1 cellular context compared by ENCODE assay signal in the genomic region with DNA sequence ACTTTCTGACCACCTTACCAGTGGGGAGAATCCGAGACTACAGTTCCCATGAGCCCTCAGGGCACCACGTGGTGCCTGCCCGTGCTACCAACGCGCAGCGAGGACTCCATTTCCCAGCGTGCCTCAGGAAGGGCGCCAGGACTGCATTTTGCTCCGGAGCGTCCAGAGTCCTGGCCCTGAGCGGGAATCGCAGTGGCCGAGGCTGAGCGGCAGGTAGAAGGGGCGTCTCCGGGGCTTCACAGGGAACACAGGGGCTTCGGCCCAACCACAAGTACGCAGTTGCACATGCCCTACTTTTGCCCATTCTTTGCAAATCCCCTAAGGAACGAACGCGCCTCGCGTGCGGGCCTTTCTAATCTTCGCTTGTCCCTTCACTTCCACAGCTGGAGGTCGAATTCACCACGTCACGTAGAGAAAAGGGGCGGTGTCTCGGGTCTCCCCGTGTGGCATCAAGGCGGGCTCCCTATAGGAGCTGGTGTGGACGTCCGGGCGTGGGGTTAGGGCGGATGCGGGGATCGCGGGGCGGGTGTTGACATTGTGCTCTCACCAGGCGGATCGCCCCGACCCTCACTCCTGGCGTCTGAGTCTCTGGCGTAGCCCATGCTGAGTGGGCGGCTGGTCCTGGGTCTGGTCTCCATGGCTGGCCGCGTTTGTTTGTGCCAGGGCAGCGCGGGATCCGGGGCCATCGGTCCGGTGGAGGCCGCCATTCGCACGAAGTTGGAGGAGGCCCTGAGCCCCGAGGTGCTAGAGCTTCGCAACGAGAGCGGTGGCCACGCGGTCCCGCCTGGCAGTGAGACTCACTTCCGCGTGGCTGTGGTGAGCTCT.
TF ChIP-seq lines count a peak whose summit lies in the region.

A gene with protein sequence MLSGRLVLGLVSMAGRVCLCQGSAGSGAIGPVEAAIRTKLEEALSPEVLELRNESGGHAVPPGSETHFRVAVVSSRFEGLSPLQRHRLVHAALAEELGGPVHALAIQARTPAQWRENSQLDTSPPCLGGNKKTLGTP (plus strand): TSS at position 109 of the 825 bp plus-strand sequence. CDS start 492 bp downstream, at position 601.

TF ChIP-seq in GM12878, 131 proteins besides CTCF, POLR2A, EP300 and RAD21 (continued from another document and continues in another):
- TF ChIP-seq, protein P1, sequence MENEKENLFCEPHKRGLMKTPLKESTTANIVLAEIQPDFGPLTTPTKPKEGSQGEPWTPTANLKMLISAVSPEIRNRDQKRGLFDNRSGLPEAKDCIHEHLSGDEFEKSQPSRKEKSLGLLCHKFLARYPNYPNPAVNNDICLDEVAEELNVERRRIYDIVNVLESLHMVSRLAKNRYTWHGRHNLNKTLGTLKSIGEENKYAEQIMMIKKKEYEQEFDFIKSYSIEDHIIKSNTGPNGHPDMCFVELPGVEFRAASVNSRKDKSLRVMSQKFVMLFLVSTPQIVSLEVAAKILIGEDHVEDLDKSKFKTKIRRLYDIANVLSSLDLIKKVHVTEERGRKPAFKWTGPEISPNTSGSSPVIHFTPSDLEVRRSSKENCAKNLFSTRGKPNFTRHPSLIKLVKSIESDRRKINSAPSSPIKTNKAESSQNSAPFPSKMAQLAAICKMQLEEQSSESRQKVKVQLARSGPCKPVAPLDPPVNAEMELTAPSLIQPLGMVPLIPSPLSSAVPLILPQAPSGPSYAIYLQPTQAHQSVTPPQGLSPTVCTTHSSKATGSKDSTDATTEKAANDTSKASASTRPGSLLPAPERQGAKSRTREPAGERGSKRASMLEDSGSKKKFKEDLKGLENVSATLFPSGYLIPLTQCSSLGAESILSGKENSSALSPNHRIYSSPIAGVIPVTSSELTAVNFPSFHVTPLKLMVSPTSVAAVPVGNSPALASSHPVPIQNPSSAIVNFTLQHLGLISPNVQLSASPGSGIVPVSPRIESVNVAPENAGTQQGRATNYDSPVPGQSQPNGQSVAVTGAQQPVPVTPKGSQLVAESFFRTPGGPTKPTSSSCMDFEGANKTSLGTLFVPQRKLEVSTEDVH (IDR thresholded peaks at IDR 0.05; ENCODE audit: low read depth, partially characterized antibody) = peak; percentile 29
- TF ChIP-seq, protein P2, sequence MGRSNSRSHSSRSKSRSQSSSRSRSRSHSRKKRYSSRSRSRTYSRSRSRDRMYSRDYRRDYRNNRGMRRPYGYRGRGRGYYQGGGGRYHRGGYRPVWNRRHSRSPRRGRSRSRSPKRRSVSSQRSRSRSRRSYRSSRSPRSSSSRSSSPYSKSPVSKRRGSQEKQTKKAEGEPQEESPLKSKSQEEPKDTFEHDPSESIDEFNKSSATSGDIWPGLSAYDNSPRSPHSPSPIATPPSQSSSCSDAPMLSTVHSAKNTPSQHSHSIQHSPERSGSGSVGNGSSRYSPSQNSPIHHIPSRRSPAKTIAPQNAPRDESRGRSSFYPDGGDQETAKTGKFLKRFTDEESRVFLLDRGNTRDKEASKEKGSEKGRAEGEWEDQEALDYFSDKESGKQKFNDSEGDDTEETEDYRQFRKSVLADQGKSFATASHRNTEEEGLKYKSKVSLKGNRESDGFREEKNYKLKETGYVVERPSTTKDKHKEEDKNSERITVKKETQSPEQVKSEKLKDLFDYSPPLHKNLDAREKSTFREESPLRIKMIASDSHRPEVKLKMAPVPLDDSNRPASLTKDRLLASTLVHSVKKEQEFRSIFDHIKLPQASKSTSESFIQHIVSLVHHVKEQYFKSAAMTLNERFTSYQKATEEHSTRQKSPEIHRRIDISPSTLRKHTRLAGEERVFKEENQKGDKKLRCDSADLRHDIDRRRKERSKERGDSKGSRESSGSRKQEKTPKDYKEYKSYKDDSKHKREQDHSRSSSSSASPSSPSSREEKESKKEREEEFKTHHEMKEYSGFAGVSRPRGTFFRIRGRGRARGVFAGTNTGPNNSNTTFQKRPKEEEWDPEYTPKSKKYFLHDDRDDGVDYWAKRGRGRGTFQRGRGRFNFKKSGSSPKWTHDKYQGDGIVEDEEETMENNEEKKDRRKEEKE (IDR thresholded peaks at IDR 0.05) = no peak
- TF ChIP-seq BACH1 (IDR thresholded peaks at IDR 0.05; ENCODE audit: borderline replicate concordance) = no peak
- TF ChIP-seq HCFC1 (IDR thresholded peaks at IDR 0.05; ENCODE audit: low read length) = peak; percentile 99
- no peak for TF ChIP-seq CBX3 (IDR thresholded peaks at IDR 0.05; ENCODE audit: borderline replicate concordance, low read depth)
- TF ChIP-seq SMC3 (IDR thresholded peaks at IDR 0.05; ENCODE audit: borderline replicate concordance, low read length) = 0 out of 2 replicates have a peak, but pooled peaks have one; percentile 4
- no peak for TF ChIP-seq ZNF274 (IDR thresholded peaks at IDR 0.05; ENCODE audit: insufficient read depth, insufficient read length)
- TF ChIP-seq MYB (IDR thresholded peaks at IDR 0.05; ENCODE audit: borderline replicate concordance, low read depth, low read length) = no peak
- no peak for TF ChIP-seq CBX5 (IDR thresholded peaks at IDR 0.05; ENCODE audit: low read depth)
- no peak for TF ChIP-seq EGR1 (IDR thresholded peaks at IDR 0.05; ENCODE audit: borderline replicate concordance in 1 of 2, low read depth in 2 of 2, low read length in 2 of 2)
- no peak for TF ChIP-seq ZNF217 (IDR thresholded peaks at IDR 0.05)
- TF ChIP-seq CREM (IDR thresholded peaks at IDR 0.05; ENCODE audit: low read depth) = peak; percentile 97
- TF ChIP-seq, protein P3, sequence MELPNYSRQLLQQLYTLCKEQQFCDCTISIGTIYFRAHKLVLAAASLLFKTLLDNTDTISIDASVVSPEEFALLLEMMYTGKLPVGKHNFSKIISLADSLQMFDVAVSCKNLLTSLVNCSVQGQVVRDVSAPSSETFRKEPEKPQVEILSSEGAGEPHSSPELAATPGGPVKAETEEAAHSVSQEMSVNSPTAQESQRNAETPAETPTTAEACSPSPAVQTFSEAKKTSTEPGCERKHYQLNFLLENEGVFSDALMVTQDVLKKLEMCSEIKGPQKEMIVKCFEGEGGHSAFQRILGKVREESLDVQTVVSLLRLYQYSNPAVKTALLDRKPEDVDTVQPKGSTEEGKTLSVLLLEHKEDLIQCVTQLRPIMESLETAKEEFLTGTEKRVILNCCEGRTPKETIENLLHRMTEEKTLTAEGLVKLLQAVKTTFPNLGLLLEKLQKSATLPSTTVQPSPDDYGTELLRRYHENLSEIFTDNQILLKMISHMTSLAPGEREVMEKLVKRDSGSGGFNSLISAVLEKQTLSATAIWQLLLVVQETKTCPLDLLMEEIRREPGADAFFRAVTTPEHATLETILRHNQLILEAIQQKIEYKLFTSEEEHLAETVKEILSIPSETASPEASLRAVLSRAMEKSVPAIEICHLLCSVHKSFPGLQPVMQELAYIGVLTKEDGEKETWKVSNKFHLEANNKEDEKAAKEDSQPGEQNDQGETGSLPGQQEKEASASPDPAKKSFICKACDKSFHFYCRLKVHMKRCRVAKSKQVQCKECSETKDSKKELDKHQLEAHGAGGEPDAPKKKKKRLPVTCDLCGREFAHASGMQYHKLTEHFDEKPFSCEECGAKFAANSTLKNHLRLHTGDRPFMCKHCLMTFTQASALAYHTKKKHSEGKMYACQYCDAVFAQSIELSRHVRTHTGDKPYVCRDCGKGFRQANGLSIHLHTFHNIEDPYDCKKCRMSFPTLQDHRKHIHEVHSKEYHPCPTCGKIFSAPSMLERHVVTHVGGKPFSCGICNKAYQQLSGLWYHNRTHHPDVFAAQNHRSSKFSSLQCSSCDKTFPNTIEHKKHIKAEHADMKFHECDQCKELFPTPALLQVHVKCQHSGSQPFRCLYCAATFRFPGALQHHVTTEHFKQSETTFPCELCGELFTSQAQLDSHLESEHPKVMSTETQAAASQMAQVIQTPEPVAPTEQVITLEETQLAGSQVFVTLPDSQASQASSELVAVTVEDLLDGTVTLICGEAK (IDR thresholded peaks at IDR 0.05; ENCODE audit: borderline replicate concordance) = peak; percentile 72; the same call in 1 of the 2 replicates
- TF ChIP-seq, protein P4, sequence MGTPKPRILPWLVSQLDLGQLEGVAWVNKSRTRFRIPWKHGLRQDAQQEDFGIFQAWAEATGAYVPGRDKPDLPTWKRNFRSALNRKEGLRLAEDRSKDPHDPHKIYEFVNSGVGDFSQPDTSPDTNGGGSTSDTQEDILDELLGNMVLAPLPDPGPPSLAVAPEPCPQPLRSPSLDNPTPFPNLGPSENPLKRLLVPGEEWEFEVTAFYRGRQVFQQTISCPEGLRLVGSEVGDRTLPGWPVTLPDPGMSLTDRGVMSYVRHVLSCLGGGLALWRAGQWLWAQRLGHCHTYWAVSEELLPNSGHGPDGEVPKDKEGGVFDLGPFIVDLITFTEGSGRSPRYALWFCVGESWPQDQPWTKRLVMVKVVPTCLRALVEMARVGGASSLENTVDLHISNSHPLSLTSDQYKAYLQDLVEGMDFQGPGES (IDR thresholded peaks at IDR 0.05) = 0 out of 2 replicates have a peak, but pooled peaks have one; percentile 28
- TF ChIP-seq, protein P5, sequence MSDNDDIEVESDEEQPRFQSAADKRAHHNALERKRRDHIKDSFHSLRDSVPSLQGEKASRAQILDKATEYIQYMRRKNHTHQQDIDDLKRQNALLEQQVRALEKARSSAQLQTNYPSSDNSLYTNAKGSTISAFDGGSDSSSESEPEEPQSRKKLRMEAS (IDR thresholded peaks at IDR 0.05; ENCODE audit: low read depth, low read length) = peak; percentile 94
- no peak for TF ChIP-seq BMI1 (IDR thresholded peaks at IDR 0.05; ENCODE audit: borderline replicate concordance)
- no peak for TF ChIP-seq RBBP5 (conservative IDR thresholded peaks at IDR 0.05)
- TF ChIP-seq, protein P6, sequence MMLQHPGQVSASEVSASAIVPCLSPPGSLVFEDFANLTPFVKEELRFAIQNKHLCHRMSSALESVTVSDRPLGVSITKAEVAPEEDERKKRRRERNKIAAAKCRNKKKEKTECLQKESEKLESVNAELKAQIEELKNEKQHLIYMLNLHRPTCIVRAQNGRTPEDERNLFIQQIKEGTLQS (IDR thresholded peaks at IDR 0.05; ENCODE audit: borderline replicate concordance, extremely low read depth, low read depth, low read length) = peak; percentile 98
- TF ChIP-seq, protein P7, sequence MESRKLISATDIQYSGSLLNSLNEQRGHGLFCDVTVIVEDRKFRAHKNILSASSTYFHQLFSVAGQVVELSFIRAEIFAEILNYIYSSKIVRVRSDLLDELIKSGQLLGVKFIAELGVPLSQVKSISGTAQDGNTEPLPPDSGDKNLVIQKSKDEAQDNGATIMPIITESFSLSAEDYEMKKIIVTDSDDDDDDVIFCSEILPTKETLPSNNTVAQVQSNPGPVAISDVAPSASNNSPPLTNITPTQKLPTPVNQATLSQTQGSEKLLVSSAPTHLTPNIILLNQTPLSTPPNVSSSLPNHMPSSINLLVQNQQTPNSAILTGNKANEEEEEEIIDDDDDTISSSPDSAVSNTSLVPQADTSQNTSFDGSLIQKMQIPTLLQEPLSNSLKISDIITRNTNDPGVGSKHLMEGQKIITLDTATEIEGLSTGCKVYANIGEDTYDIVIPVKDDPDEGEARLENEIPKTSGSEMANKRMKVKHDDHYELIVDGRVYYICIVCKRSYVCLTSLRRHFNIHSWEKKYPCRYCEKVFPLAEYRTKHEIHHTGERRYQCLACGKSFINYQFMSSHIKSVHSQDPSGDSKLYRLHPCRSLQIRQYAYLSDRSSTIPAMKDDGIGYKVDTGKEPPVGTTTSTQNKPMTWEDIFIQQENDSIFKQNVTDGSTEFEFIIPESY (IDR thresholded peaks at IDR 0.05) = peak; percentile 62; the same call in 1 of the 2 replicates
- no peak for TF ChIP-seq SREBF2 (IDR thresholded peaks at IDR 0.05; ENCODE audit: low read length)
- 0 out of 2 replicates have a peak, but pooled peaks have one; percentile 28 for TF ChIP-seq MTA2 (IDR thresholded peaks at IDR 0.05; ENCODE audit: low read depth)
- TF ChIP-seq, protein P8, sequence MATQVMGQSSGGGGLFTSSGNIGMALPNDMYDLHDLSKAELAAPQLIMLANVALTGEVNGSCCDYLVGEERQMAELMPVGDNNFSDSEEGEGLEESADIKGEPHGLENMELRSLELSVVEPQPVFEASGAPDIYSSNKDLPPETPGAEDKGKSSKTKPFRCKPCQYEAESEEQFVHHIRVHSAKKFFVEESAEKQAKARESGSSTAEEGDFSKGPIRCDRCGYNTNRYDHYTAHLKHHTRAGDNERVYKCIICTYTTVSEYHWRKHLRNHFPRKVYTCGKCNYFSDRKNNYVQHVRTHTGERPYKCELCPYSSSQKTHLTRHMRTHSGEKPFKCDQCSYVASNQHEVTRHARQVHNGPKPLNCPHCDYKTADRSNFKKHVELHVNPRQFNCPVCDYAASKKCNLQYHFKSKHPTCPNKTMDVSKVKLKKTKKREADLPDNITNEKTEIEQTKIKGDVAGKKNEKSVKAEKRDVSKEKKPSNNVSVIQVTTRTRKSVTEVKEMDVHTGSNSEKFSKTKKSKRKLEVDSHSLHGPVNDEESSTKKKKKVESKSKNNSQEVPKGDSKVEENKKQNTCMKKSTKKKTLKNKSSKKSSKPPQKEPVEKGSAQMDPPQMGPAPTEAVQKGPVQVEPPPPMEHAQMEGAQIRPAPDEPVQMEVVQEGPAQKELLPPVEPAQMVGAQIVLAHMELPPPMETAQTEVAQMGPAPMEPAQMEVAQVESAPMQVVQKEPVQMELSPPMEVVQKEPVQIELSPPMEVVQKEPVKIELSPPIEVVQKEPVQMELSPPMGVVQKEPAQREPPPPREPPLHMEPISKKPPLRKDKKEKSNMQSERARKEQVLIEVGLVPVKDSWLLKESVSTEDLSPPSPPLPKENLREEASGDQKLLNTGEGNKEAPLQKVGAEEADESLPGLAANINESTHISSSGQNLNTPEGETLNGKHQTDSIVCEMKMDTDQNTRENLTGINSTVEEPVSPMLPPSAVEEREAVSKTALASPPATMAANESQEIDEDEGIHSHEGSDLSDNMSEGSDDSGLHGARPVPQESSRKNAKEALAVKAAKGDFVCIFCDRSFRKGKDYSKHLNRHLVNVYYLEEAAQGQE (IDR thresholded peaks at IDR 0.05; ENCODE audit: low read depth, low read length) = no peak
- no peak for TF ChIP-seq SUPT20H (IDR thresholded peaks at IDR 0.05; ENCODE audit: borderline replicate concordance, control insufficient read depth, low read depth, low read length)
- peak; percentile 16 to 45; a peak in 2 of 4 replicates for TF ChIP-seq IKZF2 (IDR thresholded peaks at IDR 0.05)
- no peak for TF ChIP-seq NR2C2 (IDR thresholded peaks at IDR 0.05; ENCODE audit: borderline replicate concordance, control insufficient read depth, insufficient read length, low read depth)
- peak; percentile 85 for TF ChIP-seq LARP7 (IDR thresholded peaks at IDR 0.05)
